8 cellular contexts compared by ENCODE assay signal in the genomic region with DNA sequence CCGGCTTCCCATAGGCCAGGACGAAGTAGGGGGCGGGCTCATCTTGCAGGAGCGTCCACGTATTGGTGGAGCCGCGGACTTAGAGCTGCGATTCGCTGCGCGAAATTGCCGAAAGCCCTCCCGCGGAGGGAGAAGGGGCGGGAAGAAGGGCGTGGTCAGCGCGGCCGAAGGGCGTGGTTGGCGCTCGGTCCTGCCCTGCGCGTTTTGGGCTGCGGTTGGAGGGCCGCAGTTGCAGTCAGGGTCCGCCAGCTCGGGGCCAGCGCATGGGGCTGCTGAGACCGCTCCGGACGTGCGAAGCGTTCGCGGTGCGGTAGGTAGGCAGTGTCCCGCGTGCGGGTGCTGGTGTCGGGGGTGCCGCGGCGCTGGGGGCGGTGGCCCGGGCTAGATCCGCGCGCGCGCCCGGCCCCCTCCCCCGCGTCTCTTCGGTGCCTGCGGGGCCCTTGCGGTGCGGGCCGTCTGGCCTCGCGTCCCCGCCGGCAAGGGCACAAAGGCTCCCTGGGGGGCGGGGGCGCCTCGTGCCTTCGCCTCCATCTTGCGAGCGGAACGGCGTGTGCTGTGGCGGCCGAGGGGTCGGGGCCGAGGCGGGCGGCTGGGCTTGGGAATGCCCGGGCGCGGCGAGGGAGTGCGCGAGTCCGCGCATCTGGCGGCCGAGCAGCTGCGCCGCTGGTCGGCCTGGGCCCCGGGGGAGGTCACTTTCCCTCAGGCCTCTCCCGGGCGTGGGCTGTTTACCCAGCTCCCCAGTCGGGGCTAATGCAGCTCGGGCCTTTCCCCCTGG. TPM values are rescaled to one million over a fixed set of nuclear protein-coding genes. Genes with fewer than 3 reads are reported as not detected.
DNase-seq lines count a peak whose midpoint lies in the region; ATAC-seq, FAIRE-seq and TF ChIP-seq lines count a peak whose summit lies in the region.

TSS of gene CEP68 (plus strand) at position 202 of the 775 bp plus-strand sequence. CDS start 13,029 bp downstream, outside the sequence.

- peak within 1 kb of the TSS; percentile 63 for H3K27ac ChIP-seq in keratinocyte (ENCODE audit: control insufficient read depth, insufficient read depth, low read length)

- no peaks in the 10 kb centered on the region for H3K36me3 ChIP-seq in keratinocyte (ENCODE audit: control insufficient read depth in 2 of 2, extremely low read depth in 1 of 2, insufficient read depth in 2 of 2, low read length in 2 of 2)

- peak within 1 kb of the TSS; percentile 51 to 79 (median 71) for H3K4me3 ChIP-seq in keratinocyte (ENCODE audit: control insufficient read depth in 2 of 3, extremely low read depth in 1 of 3, insufficient read depth in 2 of 3, low read depth in 1 of 3, low read length in 3 of 3)

- no peak for TF ChIP-seq CTCF in keratinocyte (optimal IDR thresholded peaks at IDR 0.05 in 1 of 3, IDR thresholded peaks at IDR 0.05 in 1 of 3, conservative IDR thresholded peaks at IDR 0.05 in 1 of 3; ENCODE audit: extremely low read depth in 1 of 3, insufficient read depth in 2 of 3, low read length in 3 of 3)

- H2AFZ ChIP-seq in keratinocyte (ENCODE audit: control insufficient read depth, low read length): peak within 1 kb of the TSS; percentile 87

- H3K9ac ChIP-seq in keratinocyte (ENCODE audit: control insufficient read depth, extremely low read depth, insufficient read depth, low read length): peak within 1 kb of the TSS; percentile 75

- peak within 1 kb of the TSS; percentile 97 for H3K4me2 ChIP-seq in keratinocyte (ENCODE audit: control insufficient read depth, extremely low read depth, insufficient read depth, low read depth, low read length)

- ATAC-seq in HG03432 (IDR thresholded peaks at IDR 0.05; ENCODE audit: unreplicated experiment): peak; percentile 89

- peaks cover 15% of the 10 kb centered on the region for H3K4me1 ChIP-seq in keratinocyte (ENCODE audit: control insufficient read depth, extremely low read depth, insufficient read depth, low read length)

- H3K9me3 ChIP-seq in keratinocyte (ENCODE audit: control insufficient read depth, low read depth, low read length): no peaks in the 10 kb centered on the region

- H4K20me1 ChIP-seq in keratinocyte (ENCODE audit: control insufficient read depth, extremely low read depth, insufficient read depth, low read length): no peaks in the 10 kb centered on the region

- dilution Hi-C loops in keratinocyte (cut with MboI; ENCODE audit: extremely low pct_ligation_motif_present, low sequenced_read_pairs): no loop called here

- H3K9me1 ChIP-seq in keratinocyte (ENCODE audit: control insufficient read depth, extremely low read depth, insufficient read depth, low read length): no peaks in the 10 kb centered on the region

- no peaks in the 10 kb centered on the region for H3K27me3 ChIP-seq in keratinocyte (ENCODE audit: control insufficient read depth, extremely low read depth, insufficient read depth, low read length)

- DNase-seq in Ammon's horn (ENCODE audit: low spot score) (peak; percentile 99), NCI-H460 (ENCODE audit: extremely low read depth, low read depth) (peak; percentile 97), cerebellum (ENCODE audit: low spot score) (peak; percentile 99), keratinocyte (ENCODE audit: low read depth, low spot score) (peak; percentile 86)
- peak; percentile 91 for DNase-seq in activated CD4-positive, alpha-beta T cell treated with anti-CD3 and anti-CD28 coated beads for 1 hour
- peak; percentile 93 to 94 (median 94) for DNase-seq in stimulated activated CD4-positive, alpha-beta T cell treated with anti-CD3 and anti-CD28 coated beads, Interleukin-12 subunit alpha, Interleukin-12 subunit beta, amount 100 ng/mL, for 48 hours (ENCODE audit: low read depth in 2 of 3, low spot score in 1 of 3)

- H3K79me2 ChIP-seq in keratinocyte (ENCODE audit: control insufficient read depth, insufficient read depth, low read length): no peaks in the 10 kb centered on the region

- TF ChIP-seq POLR2A in GM19193 (IDR thresholded peaks at IDR 0.05; ENCODE audit: extremely low read depth, insufficient read depth, insufficient read length): peak; percentile 62

- peak; percentile 61 for FAIRE-seq in keratinocyte (lab: Jason Lieb, UNC)

RNA-seq across cellular contexts. Expression of gene CEP68, which starts in this region (rescaled TPM):
- 7.3 and 8.0 TPM in 2 replicates for total RNA-seq in NCI-H460 (2014; rRNA removed; shearing (Covaris generic))
- 10.7 and 12.3 TPM in 2 replicates for polyA plus RNA-seq in NCI-H460 (2014; cell fraction: nucleus; rRNA removed)
- total RNA-seq in cerebellum: 40.0 TPM
- polyA plus RNA-seq in keratinocyte: 3.9 to 5.5 TPM (median 4.1 TPM) in 3 replicates
- 2.3 TPM for polyA plus RNA-seq in keratinocyte (2011; ENCODE audit: low read depth)
- 3.8 and 4.3 TPM in 2 replicates for polyA plus RNA-seq in keratinocyte (2011; cell fraction: cytosol; rRNA removed)
- 4.6 and 5.7 TPM in 2 replicates for polyA plus RNA-seq in keratinocyte (2011; cell fraction: nucleus; rRNA removed)
- 3.1 and 3.5 TPM in 2 replicates for polyA plus RNA-seq in keratinocyte (2012; ENCODE audit: low replicate concordance)
- 4.8 to 8.3 TPM (median 5.3 TPM) in 3 replicates for polyA minus RNA-seq in keratinocyte
- polyA minus RNA-seq in keratinocyte (2011; cell fraction: cytosol; rRNA and poly(A)+ RNA removed): 1.9 TPM
- polyA minus RNA-seq in keratinocyte (2011; cell fraction: nucleus; rRNA and poly(A)+ RNA removed): 3.5 and 3.6 TPM in 2 replicates

Comparison
In these comparisons a context has a peak if more than half of its experiments do, and no peak if none do; other contexts are left out.
1. Peak in every context shown above with its lines: DNase-seq, ATAC-seq, H3K4me3 ChIP-seq and H3K27ac ChIP-seq.